In the genomic region with DNA sequence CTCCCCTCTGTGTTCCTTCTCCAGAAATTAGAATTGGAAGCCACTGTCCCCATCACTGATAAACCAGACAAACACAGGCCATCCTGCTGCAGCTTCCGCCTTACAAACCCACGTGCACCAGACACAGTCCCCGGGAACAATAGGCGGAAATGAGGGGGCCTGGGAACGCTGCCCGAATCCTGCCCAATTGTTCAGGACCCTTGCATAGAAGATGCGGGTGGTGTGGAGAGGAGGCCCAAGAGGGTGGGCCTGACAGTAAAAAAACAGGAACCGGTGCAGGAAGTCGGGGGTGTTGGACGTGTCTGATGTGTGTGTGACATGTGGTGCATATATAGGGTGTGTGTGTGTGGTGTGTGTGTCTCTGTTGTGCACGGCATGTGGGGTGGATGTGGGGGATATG, we compare ENCODE assay signal across 15 cellular contexts. TPM values are rescaled to one million over a fixed set of nuclear protein-coding genes. Genes with fewer than 3 reads are reported as not detected.
DNase-seq lines count a peak whose midpoint lies in the region; ATAC-seq and TF ChIP-seq lines count a peak whose summit lies in the region.
"Had no signal": no experiment of that assay in that cellular context is flagged by ENCODE, and none has a peak within 500 bp of the region (broad histone marks: within the 10 kb centered on the region; RNA-seq: fewer than 3 reads in every experiment).

No MANE protein-coding gene starts in this region.

- no peaks in the 10 kb centered on the region for H3K27me3 Mint-ChIP-seq in CD8-positive, alpha-beta T cell (ENCODE audit: low read depth)
- H3K27me3 Mint-ChIP-seq: naive thymus-derived CD8-positive, alpha-beta T cell had no signal

- ATAC-seq in CD8-positive, alpha-beta T cell: peak; percentile 23
- ATAC-seq in left cardiac atrium: peak; percentile 76 to 87
- ATAC-seq in HG03342 (IDR thresholded peaks at IDR 0.05; ENCODE audit: unreplicated experiment): no peak
- ATAC-seq: naive thymus-derived CD8-positive, alpha-beta T cell had no signal

- peaks cover 1% of the 10 kb centered on the region for H3K4me1 Mint-ChIP-seq in CD8-positive, alpha-beta T cell (ENCODE audit: low read depth)

- H3K9me3 ChIP-seq in CD8-positive, alpha-beta T cell (ENCODE audit: low read length): no peaks in the 10 kb centered on the region
- H3K9me3 ChIP-seq in osteoblast (ENCODE audit: low read depth, low read length): no peaks in the 10 kb centered on the region
- H3K9me3 ChIP-seq in hepatocyte (ENCODE audit: low read depth): no peaks in the 10 kb centered on the region

- H3K4me3 Mint-ChIP-seq in CD8-positive, alpha-beta T cell: no peak overlapping the region
- H3K4me3 Mint-ChIP-seq: activated T-helper 1 cell treated with anti-CD3 and anti-CD28 coated beads, Interleukin-12 subunit alpha, Interleukin-12 subunit beta, Interleukin-2, Interleukin-4 antibody, amounts not matched to agents 30 ng/mL and 10 ng/mL and 1 ng/mL, durations not matched to agents 14 hours and 24 hours and 36 hours; naive thymus-derived CD8-positive, alpha-beta T cell; T-helper 2 cell treated with Interferon-gamma antibody and Interleukin-4, amounts not matched to agents 5 μg/mL and 100 μg/mL, for 36 hours had no signal

- peaks cover 12% of the 10 kb centered on the region for H3K4me1 ChIP-seq in CD8-positive, alpha-beta T cell (ENCODE audit: insufficient read depth, low read length)
- H3K4me1 ChIP-seq in osteoblast (ENCODE audit: insufficient read depth, low read length): peaks cover 4% of the 10 kb centered on the region
- H3K4me1 ChIP-seq in hepatocyte (ENCODE audit: insufficient read depth): no peaks in the 10 kb centered on the region

- no peaks in the 10 kb centered on the region for H3K9me3 Mint-ChIP-seq in CD8-positive, alpha-beta T cell
- H3K9me3 Mint-ChIP-seq: activated T-helper 1 cell treated with anti-CD3 and anti-CD28 coated beads, Interleukin-12 subunit alpha, Interleukin-12 subunit beta, Interleukin-2, Interleukin-4 antibody, amounts not matched to agents 30 ng/mL and 10 ng/mL and 1 ng/mL, durations not matched to agents 14 hours and 24 hours and 36 hours; naive thymus-derived CD8-positive, alpha-beta T cell; T-helper 2 cell treated with Interferon-gamma antibody and Interleukin-4, amounts not matched to agents 5 μg/mL and 100 μg/mL, for 36 hours had no signal

- no peaks in the 10 kb centered on the region for H3K36me3 ChIP-seq in CD8-positive, alpha-beta T cell (ENCODE audit: insufficient read depth, low read length)
- no peaks in the 10 kb centered on the region for H3K36me3 ChIP-seq in osteoblast (ENCODE audit: insufficient read depth, low read length)
- H3K36me3 ChIP-seq in hepatocyte (replicated peaks; ENCODE audit: insufficient read depth, low read depth): no peaks in the 10 kb centered on the region

- H3K27me3 ChIP-seq in CD8-positive, alpha-beta T cell (ENCODE audit: insufficient read depth, low read length): no peaks in the 10 kb centered on the region
- H3K27me3 ChIP-seq in osteoblast (ENCODE audit: insufficient read depth, low read length) (peaks cover 3% of the 10 kb centered on the region), hepatocyte (no peaks in the 10 kb centered on the region)

- H3K36me3 Mint-ChIP-seq in CD8-positive, alpha-beta T cell: no peaks in the 10 kb centered on the region
- H3K36me3 Mint-ChIP-seq: naive thymus-derived CD8-positive, alpha-beta T cell had no signal

- no peaks in the 10 kb centered on the region for H4K20me1 ChIP-seq in osteoblast (ENCODE audit: insufficient read depth, low read length)
- no peaks in the 10 kb centered on the region for H4K20me1 ChIP-seq in hepatocyte (ENCODE audit: insufficient read depth, poor library complexity, severe bottlenecking)

- H3K4me2 ChIP-seq in osteoblast (ENCODE audit: insufficient read depth, low read length) (no peak overlapping the region), hepatocyte (no peak overlapping the region)

- no peak overlapping the region for H3K4me3 ChIP-seq in CD8-positive, alpha-beta T cell (ENCODE audit: low read depth, low read length)
- H3K4me3 ChIP-seq in osteoblast (ENCODE audit: insufficient read depth, low read length) (no peak overlapping the region), hepatocyte (no peak overlapping the region)

- H3K27ac Mint-ChIP-seq in CD8-positive, alpha-beta T cell: no peak overlapping the region
- H3K27ac Mint-ChIP-seq: activated T-helper 1 cell treated with anti-CD3 and anti-CD28 coated beads, Interleukin-12 subunit alpha, Interleukin-12 subunit beta, Interleukin-2, Interleukin-4 antibody, amounts not matched to agents 30 ng/mL and 10 ng/mL and 1 ng/mL, durations not matched to agents 14 hours and 24 hours and 36 hours; naive thymus-derived CD8-positive, alpha-beta T cell; T-helper 2 cell treated with Interferon-gamma antibody and Interleukin-4, amounts not matched to agents 5 μg/mL and 100 μg/mL, for 36 hours had no signal

- WGBS in hepatocyte (ENCODE audit: low lambda C conversion rate, missing lambda C conversion rate): 78% methylated on average over 11 of the region's 11 CpGs

- no peaks in the 10 kb centered on the region for H3K79me2 ChIP-seq in osteoblast (ENCODE audit: insufficient read depth, low read length)
- H3K79me2 ChIP-seq in hepatocyte: no peaks in the 10 kb centered on the region

- no peak for TF ChIP-seq CTCF in CD8-positive, alpha-beta T cell (IDR thresholded peaks at IDR 0.05)
- TF ChIP-seq CTCF in osteoblast (IDR thresholded peaks at IDR 0.05; ENCODE audit: extremely low read depth, low read depth, low read length): no peak
- TF ChIP-seq CTCF in hepatocyte (IDR thresholded peaks at IDR 0.05; ENCODE audit: poor library complexity): no peak

- POLR2A ChIA-PET in CD8-positive, alpha-beta T cell (lab: Charles Lee): no interaction called here

- no peak overlapping the region for H3K27ac ChIP-seq in CD8-positive, alpha-beta T cell (ENCODE audit: low read depth, low read length)
- H3K27ac ChIP-seq in osteoblast (ENCODE audit: low read depth, low read length) (no peak overlapping the region), hepatocyte (no peak overlapping the region)

- no peak for DNase-seq in CD8-positive, alpha-beta T cell
- DNase-seq in UCSD-AML1 (lab: John Stamatoyannopoulos, UW; ENCODE audit: unreplicated experiment) (peak; percentile 62), left cardiac atrium (peak; percentile 80), osteoblast (ENCODE audit: insufficient read length, low spot score, missing footprints) (peak; percentile 21), hepatocyte (ENCODE audit: low spot score) (no peak), hippocampal formation (lab: John Stamatoyannopoulos, UW) (no peak)
- no peak for DNase-seq in stimulated activated naive CD4-positive, alpha-beta T cell treated with Interleukin-2 at 50 U/mL for 16 hours (lab: John Stamatoyannopoulos, UW)
- DNase-seq: activated CD4-positive, alpha-beta T cell treated with anti-CD3 and anti-CD28 coated beads, Interleukin-2, amount 50 U/mL, for 4 hours; Karpas-422; NCI-H187; NCI-H69 had no signal

- H2AFZ ChIP-seq in osteoblast (ENCODE audit: low read length) (no peak overlapping the region), hepatocyte (no peak overlapping the region)

- intact Hi-C loops in CD8-positive, alpha-beta T cell (cut with DNase I, micrococcal nuclease): no loop called here
- intact Hi-C loops in left cardiac atrium (cut with DNase I): no loop called here

- CTCF ChIA-PET in CD8-positive, alpha-beta T cell (lab: Charles Lee): no interaction called here

- H3K9me2 ChIP-seq in hepatocyte (replicated peaks; ENCODE audit: insufficient read depth): no peaks in the 10 kb centered on the region

RNA-seq across cellular contexts. Expression of a gene that starts 26.5 kb away (rescaled TPM):
- under 1 TPM; 0.19 to 0.33 TPM for total RNA-seq in CD8-positive, alpha-beta T cell
- total RNA-seq in left cardiac atrium (10 to 100 TPM in 1 of 2 donors, 1 to 10 TPM in 1; 9.2 to 17.8 TPM), osteoblast (22.8 and 36.2 TPM in 2 replicates), hepatocyte (4.1 and 4.5 TPM in 2 replicates)
- polyA plus RNA-seq in hepatocyte: 3.9 and 4.4 TPM in 2 replicates

Comparison
In these comparisons a context has a peak if more than half of its experiments do, and no peak if none do; other contexts are left out.
1. DNase-seq: peak in UCSD-AML1 (single experiment), left cardiac atrium (single experiment) and osteoblast (single experiment); none in CD8-positive, alpha-beta T cell (0 of 7), hepatocyte (single experiment), hippocampal formation (0 of 2) and stimulated activated naive CD4-positive, alpha-beta T cell treated with Interleukin-2 at 50 U/mL for 16 hours (single experiment).